Comparison of ENCODE assay signal across 17 cellular contexts in the genomic region with DNA sequence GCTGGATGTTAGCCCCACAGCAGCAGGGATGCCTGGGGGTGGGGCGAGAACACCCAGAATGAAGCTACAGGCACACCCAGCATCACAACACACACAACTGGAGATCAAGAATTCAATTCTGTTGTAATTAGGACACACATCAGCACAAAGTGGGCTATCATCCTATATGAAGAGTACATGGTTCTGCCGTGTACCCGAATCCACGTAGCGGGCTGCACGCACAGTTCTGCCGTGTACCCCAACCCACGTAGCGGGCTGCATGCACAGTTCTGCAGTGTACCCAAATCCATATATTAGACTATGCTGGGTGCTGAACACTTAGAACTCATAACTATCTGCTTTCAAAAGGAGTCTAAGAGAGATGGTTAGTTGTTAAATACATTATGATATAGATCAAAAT.
DNase-seq lines count a peak whose midpoint lies in the region; ATAC-seq and TF ChIP-seq lines count a peak whose summit lies in the region.
"Had no signal": no experiment of that assay in that cellular context is flagged by ENCODE, and none has a peak within 500 bp of the region (broad histone marks: within the 10 kb centered on the region; RNA-seq: fewer than 3 reads in every experiment).

No MANE protein-coding gene starts in this region.

- CTCF ChIA-PET in IMR-90 (lab: Yijun Ruan, JAX): no interaction called here

- ATAC-seq in IMR-90 (ENCODE audit: low read depth): no peak
- ATAC-seq in upper lobe of left lung (ENCODE audit: low FRiP score in 2 of 2): no peak
- ATAC-seq: A549; CD8-positive, alpha-beta T cell; HepG2 had no signal

- no peak overlapping the region for H3K4me3 Mint-ChIP-seq in brain
- H3K4me3 Mint-ChIP-seq: CD14-positive monocyte; CD8-positive, alpha-beta T cell had no signal

- H2AK5ac ChIP-seq in IMR-90 (ENCODE audit: low read depth, low read length): no peak overlapping the region

- no peak overlapping the region for H2BK5ac ChIP-seq in IMR-90 (ENCODE audit: low read depth, low read length, poor library complexity, severe bottlenecking)

- H3K36me3 Mint-ChIP-seq in brain: peaks cover 9% of the 10 kb centered on the region

- TF ChIP-seq POLR2A in IMR-90 (IDR thresholded peaks at IDR 0.05; ENCODE audit: low read depth, low read length) (no peak), stomach (IDR thresholded peaks at IDR 0.05) (no peak), upper lobe of left lung (IDR thresholded peaks at IDR 0.05) (no peak)

- H3K27me3 ChIP-seq in IMR-90 (ENCODE audit: control insufficient read depth, insufficient read depth, low read length) (no peaks in the 10 kb centered on the region), osteoblast (ENCODE audit: insufficient read depth, low read length) (no peaks in the 10 kb centered on the region), stomach (no peaks in the 10 kb centered on the region), upper lobe of left lung (no peaks in the 10 kb centered on the region)

- H4K8ac ChIP-seq in IMR-90 (ENCODE audit: low read depth in 2 of 2, low read length in 2 of 2): no peak overlapping the region

- TF ChIP-seq RAD21 in IMR-90 (IDR thresholded peaks at IDR 0.05; ENCODE audit: low read length): no peak

- peak overlapping the region in 4 of 5 experiments; percentile 75 to 93 (median 86) for H3K27ac Mint-ChIP-seq in brain
- H3K27ac Mint-ChIP-seq: CD14-positive monocyte; CD8-positive, alpha-beta T cell had no signal

- H3K79me2 ChIP-seq in osteoblast (ENCODE audit: insufficient read depth, low read length): no peaks in the 10 kb centered on the region

- peaks cover 68% of the 10 kb centered on the region for H3K4me1 Mint-ChIP-seq in brain
- H3K4me1 Mint-ChIP-seq: CD14-positive monocyte had no signal

- H3K23ac ChIP-seq in IMR-90 (ENCODE audit: low read depth, low read length): no peak overlapping the region

- H2BK20ac ChIP-seq in IMR-90 (ENCODE audit: low read depth, low read length): no peak overlapping the region

- H3K4me2 ChIP-seq in IMR-90 (ENCODE audit: low read depth, low read length): no peak overlapping the region
- H3K4me2 ChIP-seq in osteoblast (ENCODE audit: insufficient read depth, low read length): no peak overlapping the region
- H3K4me2 ChIP-seq: A549 had no signal

- intact Hi-C loops in IMR-90 (cut with micrococcal nuclease) (no loop called here), stomach (cut with DNase I; ENCODE audit: low total_unique reads) (no loop called here)

- TF ChIP-seq CTCF in IMR-90 (conservative IDR thresholded peaks at IDR 0.05; ENCODE audit: low read depth, low read length): no peak
- TF ChIP-seq CTCF in brain (conservative IDR thresholded peaks at IDR 0.05): no peak
- TF ChIP-seq CTCF in osteoblast (IDR thresholded peaks at IDR 0.05; ENCODE audit: extremely low read depth, low read depth, low read length): no peak
- TF ChIP-seq CTCF in stomach (IDR thresholded peaks at IDR 0.05): no peak
- TF ChIP-seq CTCF in upper lobe of left lung (IDR thresholded peaks at IDR 0.05): no peak

- H3K4ac ChIP-seq in IMR-90 (ENCODE audit: low read depth, low read length): no peak overlapping the region

- no peak overlapping the region for H2BK120ac ChIP-seq in IMR-90 (ENCODE audit: low read depth, low read length)

- H3K14ac ChIP-seq in IMR-90 (replicated peaks; ENCODE audit: low read depth, low read length): no peak overlapping the region

- POLR2A ChIA-PET in IMR-90 (lab: Charles Lee; ENCODE audit: unreplicated experiment): no interaction called here

- no peak overlapping the region for H3K56ac ChIP-seq in IMR-90 (ENCODE audit: extremely low read depth, insufficient read depth, low read length)

- H2BK15ac ChIP-seq in IMR-90 (ENCODE audit: low read depth, low read length): no peak overlapping the region

- no peak overlapping the region for H2AFZ ChIP-seq in IMR-90 (replicated peaks; ENCODE audit: low read length, poor library complexity)
- no peak overlapping the region for H2AFZ ChIP-seq in osteoblast (ENCODE audit: low read length)

- H3K79me1 ChIP-seq in IMR-90 (ENCODE audit: low read depth in 1 of 2, low read length in 2 of 2): peaks cover 0 to 10% of the 10 kb centered on the region in 2 experiments; a peak in 1 of 4 replicates

- H4K91ac ChIP-seq in IMR-90 (ENCODE audit: insufficient read depth, low read depth, low read length): no peak overlapping the region

- in situ Hi-C loops in IMR-90 (cut with MboI; ENCODE audit: low sequenced_read_pairs): no loop called here

- no TSS peak for BruUV-seq in IMR-90 (replicated peaks; lab: Mats Ljungman, UMichigan)

- H4K20me1 ChIP-seq in IMR-90 (ENCODE audit: insufficient read depth, low read length) (no peaks in the 10 kb centered on the region; the same call in 1 of the 2 replicates), osteoblast (ENCODE audit: insufficient read depth, low read length) (peaks cover 6% of the 10 kb centered on the region)

- H3K4me1 ChIP-seq in IMR-90 (ENCODE audit: control insufficient read depth, insufficient read depth, low read length): no peaks in the 10 kb centered on the region
- no peaks in the 10 kb centered on the region for H3K4me1 ChIP-seq in osteoblast (ENCODE audit: insufficient read depth, low read length)
- H3K4me1 ChIP-seq in stomach: no peaks in the 10 kb centered on the region
- H3K4me1 ChIP-seq in upper lobe of left lung: no peaks in the 10 kb centered on the region

- H3K4me3 ChIP-seq in IMR-90 (ENCODE audit: insufficient read depth, low read depth, low read length): no peak overlapping the region
- no peak overlapping the region for H3K4me3 ChIP-seq in osteoblast (ENCODE audit: insufficient read depth, low read length)
- no peak overlapping the region for H3K4me3 ChIP-seq in stomach
- H3K4me3 ChIP-seq in upper lobe of left lung: no peak overlapping the region
- H3K4me3 ChIP-seq: A549, HAP-1 had no signal

- H3K27ac ChIP-seq in IMR-90 (ENCODE audit: insufficient read depth, low read length): no peak overlapping the region
- H3K27ac ChIP-seq in osteoblast (ENCODE audit: low read depth, low read length): no peak overlapping the region
- no peak overlapping the region for H3K27ac ChIP-seq in stomach
- no peak overlapping the region for H3K27ac ChIP-seq in upper lobe of left lung
- H3K27ac ChIP-seq: A549 had no signal

- H3K9ac ChIP-seq in IMR-90 (ENCODE audit: low read depth, low read length): no peak overlapping the region

- H3K27me3 Mint-ChIP-seq in brain: no peaks in the 10 kb centered on the region

- no peak overlapping the region for H3K18ac ChIP-seq in IMR-90 (ENCODE audit: low read depth, low read length)

- no peak overlapping the region for H4K5ac ChIP-seq in IMR-90 (ENCODE audit: low read depth, low read length)

- no peaks in the 10 kb centered on the region for H3K36me3 ChIP-seq in IMR-90 (ENCODE audit: control insufficient read depth, insufficient read depth, low read length)
- H3K36me3 ChIP-seq in osteoblast (ENCODE audit: insufficient read depth, low read length): no peaks in the 10 kb centered on the region
- no peaks in the 10 kb centered on the region for H3K36me3 ChIP-seq in stomach
- no peaks in the 10 kb centered on the region for H3K36me3 ChIP-seq in upper lobe of left lung
- H3K36me3 ChIP-seq: HAP-1 had no signal

- TF ChIP-seq EP300 in stomach (IDR thresholded peaks at IDR 0.05): no peak
- TF ChIP-seq EP300 in upper lobe of left lung (IDR thresholded peaks at IDR 0.05): no peak

- peak overlapping the region; percentile 42 for H2AK9ac ChIP-seq in IMR-90 (replicated peaks; ENCODE audit: low read depth, low read length, poor library complexity)

- no peaks in the 10 kb centered on the region; the same call in 1 of the 2 replicates for H3K9me1 ChIP-seq in IMR-90 (ENCODE audit: insufficient read depth, low read length)

- dilution Hi-C loops in IMR-90 (cut with HindIII; ENCODE audit: low sequenced_read_pairs, unreplicated experiment): no loop called here

- H3K9me3 ChIP-seq in IMR-90 (ENCODE audit: control insufficient read depth, insufficient read depth, low read length) (no peaks in the 10 kb centered on the region), osteoblast (ENCODE audit: low read depth, low read length) (no peaks in the 10 kb centered on the region), stomach (no peaks in the 10 kb centered on the region), upper lobe of left lung (no peaks in the 10 kb centered on the region)
- H3K9me3 ChIP-seq: A549, HAP-1 had no signal

- H3K9me3 Mint-ChIP-seq in brain: peaks cover 0 to 7% (median 4%) of the 10 kb centered on the region in 5 experiments
- H3K9me3 Mint-ChIP-seq: CD8-positive, alpha-beta T cell had no signal

- WGBS in IMR-90 (ENCODE audit: extremely low coverage in 2 of 2, insufficient read length in 1 of 2), 2 experiments: no CpG with 5 or more reads among the region's 9 CpGs
- WGBS in stomach, 5 donors: 95 to 99% (median 98%) methylated on average over 9 of the region's 9 CpGs
- WGBS in upper lobe of left lung, 2 donors: 99 to 100% methylated on average over 8 to 9 of the region's 9 CpGs

- no peak for DNase-seq in IMR-90
- peak; percentile 14 for DNase-seq in osteoblast (ENCODE audit: insufficient read length, low spot score, missing footprints)
- DNase-seq in stomach: peak; percentile 5
- DNase-seq in DMS79 treated with DMSO at 0.1 percent for 48 hours (lab: John Stamatoyannopoulos, UW): no peak
- no peak for DNase-seq in epidermal melanocyte (ENCODE audit: insufficient read length, low spot score)
- DNase-seq in upper lobe of left lung: no peak
- DNase-seq: CD8-positive, alpha-beta T cell; COR-L47; DMS153; DND-41; GDM1; GOT3 had no signal

TF ChIP-seq in IMR-90, 13 proteins besides CTCF, POLR2A, EP300 and RAD21:
- no peak for TF ChIP-seq MXI1 (IDR thresholded peaks at IDR 0.05; ENCODE audit: borderline replicate concordance, low read depth, low read length)
TF ChIP-seq in IMR-90: peak in this region for 0.

Comparison
In these comparisons a context has a peak if more than half of its experiments do, and no peak if none do; other contexts are left out.
1. DNase-seq: peak in osteoblast (single experiment) and stomach (single experiment); none in IMR-90 (single experiment), DMS79 treated with DMSO at 0.1 percent for 48 hours (single experiment), epidermal melanocyte (single experiment) and upper lobe of left lung (0 of 2).